Comparison of ENCODE assay signal across 2 cellular contexts in genomic region chr21:33403128-33403785, GRCh38.
TF ChIP-seq lines count a peak whose summit lies in the region.

IFNGR2 (plus strand) TSS chr21:33403413; CDS start chr21:33403544, 131 bp downstream.

TF ChIP-seq in WTC11, 78 proteins besides CTCF, POLR2A, EP300 and RAD21 (continued from another document):
- TF ChIP-seq GRHL2 (CRISPR knock-in tag; IDR thresholded peaks at IDR 0.05; ENCODE audit: insufficient replicate concordance, severe bottlenecking) (no peak), RORB (CRISPR knock-in tag; IDR thresholded peaks at IDR 0.05) (no peak), ZNF138 (CRISPR knock-in tag; conservative IDR thresholded peaks at IDR 0.05) (no peak), FOXJ3 (CRISPR knock-in tag; IDR thresholded peaks at IDR 0.05; ENCODE audit: borderline replicate concordance) (no peak), SOX15 (CRISPR knock-in tag; IDR thresholded peaks at IDR 0.05) (no peak), ZNF281 (CRISPR knock-in tag; IDR thresholded peaks at IDR 0.05) (no peak), ZBTB21 (CRISPR knock-in tag; IDR thresholded peaks at IDR 0.05; ENCODE audit: borderline replicate concordance) (no peak), TEAD1 (CRISPR knock-in tag; IDR thresholded peaks at IDR 0.05) (no peak), TEAD4 (CRISPR knock-in tag; IDR thresholded peaks at IDR 0.05) (no peak), ATF3 (CRISPR knock-in tag; conservative IDR thresholded peaks at IDR 0.05) (no peak), ELF4 (CRISPR knock-in tag; IDR thresholded peaks at IDR 0.05; ENCODE audit: low read depth) (no peak), ERG (CRISPR knock-in tag; IDR thresholded peaks at IDR 0.05) (no peak), ZNF396 (CRISPR knock-in tag; IDR thresholded peaks at IDR 0.05; ENCODE audit: borderline replicate concordance) (no peak), ZNF232 (CRISPR knock-in tag; IDR thresholded peaks at IDR 0.05) (no peak), SMAD3 (CRISPR knock-in tag; IDR thresholded peaks at IDR 0.05; ENCODE audit: borderline replicate concordance) (no peak), MYBL2 (CRISPR knock-in tag; IDR thresholded peaks at IDR 0.05) (no peak)

TF ChIP-seq in HepG2, 621 proteins besides CTCF, POLR2A, EP300 and RAD21 (continued from another document):
- no peak for TF ChIP-seq HMGXB3 (CRISPR knock-in tag; IDR thresholded peaks at IDR 0.05; ENCODE audit: borderline replicate concordance)
- no peak for TF ChIP-seq ZFP90 (CRISPR knock-in tag; IDR thresholded peaks at IDR 0.05; ENCODE audit: borderline replicate concordance)
- TF ChIP-seq YEATS4 (CRISPR knock-in tag; IDR thresholded peaks at IDR 0.05; ENCODE audit: borderline replicate concordance) = peak; percentile 10; the same call in 1 of the 2 replicates
- TF ChIP-seq ZNF280D (CRISPR knock-in tag; IDR thresholded peaks at IDR 0.05) = no peak
- no peak for TF ChIP-seq ZNF776 (CRISPR knock-in tag; IDR thresholded peaks at IDR 0.05)
- no peak for TF ChIP-seq ZNF83 (CRISPR knock-in tag; IDR thresholded peaks at IDR 0.05; ENCODE audit: borderline replicate concordance)
- no peak for TF ChIP-seq TBX2 (CRISPR knock-in tag; IDR thresholded peaks at IDR 0.05; ENCODE audit: borderline replicate concordance)
- peak; percentile 80 for TF ChIP-seq ZFY (CRISPR knock-in tag; IDR thresholded peaks at IDR 0.05)
- no peak for TF ChIP-seq SNAPC5 (CRISPR knock-in tag; IDR thresholded peaks at IDR 0.05; ENCODE audit: borderline replicate concordance)
- no peak for TF ChIP-seq BHLHE40 (IDR thresholded peaks at IDR 0.05; ENCODE audit: low read length)
- peak; percentile 19; the same call in 1 of the 2 replicates for TF ChIP-seq ZNF574 (CRISPR knock-in tag; IDR thresholded peaks at IDR 0.05)
- TF ChIP-seq YY1 (IDR thresholded peaks at IDR 0.05; ENCODE audit: insufficient read depth, insufficient replicate concordance, low read depth, low read length) = peak; percentile 87
- 0 out of 2 replicates have a peak, but pooled peaks have one; percentile 25 for TF ChIP-seq POLR2G (IDR thresholded peaks at IDR 0.05; ENCODE audit: low read depth, low read length)
- TF ChIP-seq NFE2L1 (CRISPR knock-in tag; IDR thresholded peaks at IDR 0.05; ENCODE audit: borderline replicate concordance) = no peak
- no peak for TF ChIP-seq ZNF775 (CRISPR knock-in tag; IDR thresholded peaks at IDR 0.05; ENCODE audit: borderline replicate concordance)
- no peak for TF ChIP-seq HNRNPH1 (optimal IDR thresholded peaks at IDR 0.05; ENCODE audit: low read depth, low read length)
- TF ChIP-seq PAX8 (CRISPR knock-in tag; IDR thresholded peaks at IDR 0.05; ENCODE audit: borderline replicate concordance) = no peak
- no peak for TF ChIP-seq ZSCAN29 (CRISPR knock-in tag; conservative IDR thresholded peaks at IDR 0.05)
- TF ChIP-seq ZNF816 (CRISPR knock-in tag; IDR thresholded peaks at IDR 0.05; ENCODE audit: borderline replicate concordance) = 0 out of 2 replicates have a peak, but pooled peaks have one; percentile 37
- no peak for TF ChIP-seq THRA (CRISPR knock-in tag; IDR thresholded peaks at IDR 0.05; ENCODE audit: borderline replicate concordance)
- TF ChIP-seq ATF2 (CRISPR knock-in tag; IDR thresholded peaks at IDR 0.05) = no peak
- no peak for TF ChIP-seq ZNF646 (CRISPR knock-in tag; IDR thresholded peaks at IDR 0.05)
- no peak for TF ChIP-seq HOXA5 (CRISPR knock-in tag; IDR thresholded peaks at IDR 0.05)
